Comparison of ENCODE assay signal across 28 cellular contexts in the genomic region with DNA sequence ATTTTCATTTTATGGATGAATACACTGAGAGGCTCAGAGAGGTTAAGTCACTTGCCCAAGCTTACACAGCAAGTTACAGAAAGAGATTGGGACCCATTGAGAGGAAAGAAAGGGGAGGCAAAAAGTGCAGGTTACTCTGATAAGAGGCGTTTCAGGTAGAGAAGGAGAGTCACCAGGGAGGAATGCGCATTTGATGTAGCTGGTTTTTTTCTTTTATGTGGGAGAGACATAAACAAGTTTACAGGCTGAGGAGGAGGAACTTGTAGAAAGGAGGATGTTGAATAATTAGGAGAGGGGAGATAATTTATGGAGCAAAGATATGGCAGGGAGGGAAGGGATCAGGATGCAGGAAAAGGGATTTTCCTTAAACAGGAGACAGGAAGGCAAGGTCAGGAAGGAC.
"Had no signal": no experiment of that assay in that cellular context is flagged by ENCODE, and none has a peak within 500 bp of the region (broad histone marks: within the 10 kb centered on the region; RNA-seq: fewer than 3 reads in every experiment).

No MANE protein-coding gene starts in this region.

- H3K9me3 ChIP-seq: esophagus muscularis mucosa, heart right ventricle, lower lobe of right lung, ovary, psoas muscle, sigmoid colon, stomach, thyroid gland, vagina had no signal

- H3K36me3 ChIP-seq: esophagus muscularis mucosa, heart right ventricle, lower lobe of right lung, ovary, sigmoid colon, stomach, thyroid gland, vagina had no signal

- H3K27ac Mint-ChIP-seq: memory B cell; natural killer cell; stimulated activated effector memory CD8-positive, alpha-beta T cell treated with anti-CD3 and anti-CD28 coated beads, Interleukin-12 subunit alpha, Interleukin-12 subunit beta, amount 100 ng/mL, for 72 hours had no signal

- H3K4me3 ChIP-seq: dorsolateral prefrontal cortex, esophagus muscularis mucosa, heart right ventricle, lower lobe of right lung, ovary, psoas muscle, sigmoid colon, stomach, thyroid gland, vagina had no signal

- DNase-seq: cortex of kidney; dorsolateral prefrontal cortex; effector CD4-positive, alpha-beta T cell; glutamatergic neuron; heart right ventricle; hippocampal formation; islet precursor cell; kidney glomerular epithelial cell; left ventricle myocardium superior; lower lobe of right lung; natural killer cell; occipital lobe; ovary; posterior cingulate gyrus; psoas muscle; right cardiac atrium; sigmoid colon; stimulated activated CD4-positive, alpha-beta T cell treated with anti-CD3 and anti-CD28 coated beads, Interleukin-2, amount 100 ng/mL, for 24 hours; stimulated activated CD4-positive, alpha-beta T cell treated with anti-CD3 and anti-CD28 coated beads, Interleukin-4, amount 100 ng/mL, for 24 hours; stimulated activated naive CD4-positive, alpha-beta T cell treated with Interleukin-2 at 50 U/mL for 16 hours; stomach; thyroid gland; trophoblast cell had no signal

- H3K27ac ChIP-seq: esophagus muscularis mucosa, foreskin keratinocyte, heart right ventricle, lower lobe of right lung, ovary, psoas muscle, sigmoid colon, stomach, thyroid gland, vagina had no signal

- H3K4me3 Mint-ChIP-seq: memory B cell; natural killer cell; stimulated activated effector memory CD8-positive, alpha-beta T cell treated with anti-CD3 and anti-CD28 coated beads, Interleukin-12 subunit alpha, Interleukin-12 subunit beta, amount 100 ng/mL, for 72 hours had no signal

- H3K4me1 ChIP-seq: foreskin keratinocyte, lower lobe of right lung, psoas muscle, stomach, thyroid gland, vagina had no signal

- H3K4me1 Mint-ChIP-seq: memory B cell, natural killer cell had no signal

- H3K27me3 ChIP-seq: dorsolateral prefrontal cortex, esophagus muscularis mucosa, foreskin keratinocyte, ovary, sigmoid colon, stomach, thyroid gland, vagina had no signal

- H3K9me3 Mint-ChIP-seq: natural killer cell had no signal

- H3K36me3 Mint-ChIP-seq: memory B cell; natural killer cell; stimulated activated effector memory CD8-positive, alpha-beta T cell treated with anti-CD3 and anti-CD28 coated beads, Interleukin-12 subunit alpha, Interleukin-12 subunit beta, amount 100 ng/mL, for 72 hours had no signal
